ENCODE assay signal across 8 cellular contexts in genomic region chr11:67252831-67253239, GRCh38. TPM values are rescaled to one million over a fixed set of nuclear protein-coding genes. Genes with fewer than 3 reads are reported as not detected.
A peak's percentile ranks its signal among the peaks of the same experiment; 100 is the strongest.
DNase-seq lines count a peak whose midpoint lies in the region; ATAC-seq and FAIRE-seq lines count a peak whose summit lies in the region.

No MANE protein-coding gene starts in this region.

- no peak overlapping the region for H3K27ac ChIP-seq in CD8-positive, alpha-beta memory T cell (ENCODE audit: low read depth, low read length)

- peak; percentile 55 for ATAC-seq in left cardiac atrium
- peak; percentile 72 to 74 for ATAC-seq in stimulated activated naive B cell treated with anti-CD40 and anti-IgM and Interleukin-4, amounts not matched to agents 10 μg/mL and 1 μg/mL and 100 μg/mL, for 72 hours (replicated peaks)
- ATAC-seq in HG02571 (IDR thresholded peaks at IDR 0.05; ENCODE audit: unreplicated experiment): no peak

- peaks cover 13 to 58% (median 34%) of the 10 kb centered on the region in 3 donors for H3K4me1 Mint-ChIP-seq in CD8-positive, alpha-beta memory T cell
- H3K4me1 Mint-ChIP-seq in activated CD4-positive, alpha-beta memory T cell treated with anti-CD3 and anti-CD28 coated beads, Interleukin-2, amount 10 ng/mL, durations not matched to agents 7 days and 5 days: peaks cover 47% of the 10 kb centered on the region
- peaks cover 13 to 33% of the 10 kb centered on the region in 2 donors for H3K4me1 Mint-ChIP-seq in stimulated activated naive B cell treated with anti-CD40 and anti-IgM and Interleukin-4, amounts not matched to agents 10 μg/mL and 1 μg/mL and 100 μg/mL, for 72 hours

- H3K27me3 ChIP-seq in CD8-positive, alpha-beta memory T cell (ENCODE audit: insufficient read depth, low read length, poor library complexity, severe bottlenecking): no peaks in the 10 kb centered on the region

- H3K36me3 Mint-ChIP-seq in CD8-positive, alpha-beta memory T cell: peaks cover 19 to 95% (median 39%) of the 10 kb centered on the region in 3 donors
- H3K36me3 Mint-ChIP-seq in activated CD4-positive, alpha-beta memory T cell treated with anti-CD3 and anti-CD28 coated beads, Interleukin-2, amount 10 ng/mL, durations not matched to agents 7 days and 5 days (ENCODE audit: low read depth): peaks cover 90% of the 10 kb centered on the region
- H3K36me3 Mint-ChIP-seq in stimulated activated naive B cell treated with anti-CD40 and anti-IgM and Interleukin-4, amounts not matched to agents 10 μg/mL and 1 μg/mL and 100 μg/mL, for 72 hours: peaks cover 52 to 79% of the 10 kb centered on the region in 2 donors

- H3K36me3 ChIP-seq in CD8-positive, alpha-beta memory T cell (ENCODE audit: insufficient read depth, low read length): peaks cover 82% of the 10 kb centered on the region

- H3K4me1 ChIP-seq in CD8-positive, alpha-beta memory T cell (ENCODE audit: insufficient read depth, low read length): peaks cover 20% of the 10 kb centered on the region

- DNase-seq in CD8-positive, alpha-beta memory T cell: peak in 1 of 5 donors; percentile 46
- DNase-seq in HTR-8/SVneo (ENCODE audit: insufficient read length, low spot score) (no peak), left cardiac atrium (no peak), occipital lobe (lab: John Stamatoyannopoulos, UW) (no peak), T1000 (lab: John Stamatoyannopoulos, UW) (no peak)
- DNase-seq in activated CD4-positive, alpha-beta memory T cell treated with anti-CD3 and anti-CD28 coated beads, Interleukin-2, amount 10 ng/mL, durations not matched to agents 7 days and 5 days: peak; percentile 54
- DNase-seq in stimulated activated naive B cell treated with anti-CD40 and anti-IgM and Interleukin-4, amounts not matched to agents 10 μg/mL and 1 μg/mL and 100 μg/mL, for 72 hours: no peak

- H3K9me3 Mint-ChIP-seq in CD8-positive, alpha-beta memory T cell: no peaks in the 10 kb centered on the region
- no peaks in the 10 kb centered on the region for H3K9me3 Mint-ChIP-seq in activated CD4-positive, alpha-beta memory T cell treated with anti-CD3 and anti-CD28 coated beads, Interleukin-2, amount 10 ng/mL, durations not matched to agents 7 days and 5 days
- no peaks in the 10 kb centered on the region for H3K9me3 Mint-ChIP-seq in stimulated activated naive B cell treated with anti-CD40 and anti-IgM and Interleukin-4, amounts not matched to agents 10 μg/mL and 1 μg/mL and 100 μg/mL, for 72 hours

- POLR2A ChIA-PET in CD8-positive, alpha-beta memory T cell (lab: Charles Lee): interaction anchor here (1.5 to 3.0 kb wide), 2 partner anchors 13 to 25 kb away, joined by 4 to 15 read pairs; no protein-coding TSS in a partner anchor
- POLR2A ChIA-PET in activated CD4-positive, alpha-beta memory T cell treated with anti-CD3 and anti-CD28 coated beads, Interleukin-2, amount 10 ng/mL, durations not matched to agents 7 days and 5 days (lab: Charles Lee): interaction anchor here (0.9 to 5.8 kb wide), 10 partner anchors 9 to 156 kb away, joined by 3 to 66 read pairs (median 7); partner anchors contain the start of genes ANKRD13D, GRK2 and SSH3

- no peaks in the 10 kb centered on the region for H3K9me3 ChIP-seq in CD8-positive, alpha-beta memory T cell (ENCODE audit: low read length)

- intact Hi-C loops in left cardiac atrium (cut with DNase I): no loop called here

- CTCF ChIA-PET in CD8-positive, alpha-beta memory T cell (lab: Charles Lee): interaction anchor here (1.6 to 2.7 kb wide), 5 partner anchors 10 to 129 kb away, joined by 4 to 24 read pairs (median 8); partner anchors contain the start of gene POLD4
- CTCF ChIA-PET in activated CD4-positive, alpha-beta memory T cell treated with anti-CD3 and anti-CD28 coated beads, Interleukin-2, amount 10 ng/mL, durations not matched to agents 7 days and 5 days (lab: Charles Lee): interaction anchor here (0.7 to 6.3 kb wide), 17 partner anchors 10 to 138 kb away, joined by 3 to 61 read pairs (median 5); partner anchors contain the start of genes RAD9A and SSH3

- FAIRE-seq in HTR-8/SVneo (lab: Jason Lieb, UNC): peak; percentile 48

- H3K27me3 Mint-ChIP-seq in CD8-positive, alpha-beta memory T cell: peaks cover 0 to 4% of the 10 kb centered on the region in 2 donors
- H3K27me3 Mint-ChIP-seq in activated CD4-positive, alpha-beta memory T cell treated with anti-CD3 and anti-CD28 coated beads, Interleukin-2, amount 10 ng/mL, durations not matched to agents 7 days and 5 days: no peaks in the 10 kb centered on the region
- no peaks in the 10 kb centered on the region for H3K27me3 Mint-ChIP-seq in stimulated activated naive B cell treated with anti-CD40 and anti-IgM and Interleukin-4, amounts not matched to agents 10 μg/mL and 1 μg/mL and 100 μg/mL, for 72 hours

- H3K4me3 Mint-ChIP-seq in CD8-positive, alpha-beta memory T cell: peak overlapping the region in 1 of 7 donors; percentile 41
- no peak overlapping the region for H3K4me3 Mint-ChIP-seq in activated CD4-positive, alpha-beta memory T cell treated with anti-CD3 and anti-CD28 coated beads, Interleukin-2, amount 10 ng/mL, durations not matched to agents 7 days and 5 days
- H3K4me3 Mint-ChIP-seq in stimulated activated naive B cell treated with anti-CD40 and anti-IgM and Interleukin-4, amounts not matched to agents 10 μg/mL and 1 μg/mL and 100 μg/mL, for 72 hours: no peak overlapping the region

- H3K27ac Mint-ChIP-seq in CD8-positive, alpha-beta memory T cell: peak overlapping the region in 7 of 8 donors; percentile 11 to 76 (median 67)
- peak overlapping the region; percentile 81 for H3K27ac Mint-ChIP-seq in activated CD4-positive, alpha-beta memory T cell treated with anti-CD3 and anti-CD28 coated beads, Interleukin-2, amount 10 ng/mL, durations not matched to agents 7 days and 5 days
- peak overlapping the region; percentile 38 for H3K27ac Mint-ChIP-seq in stimulated activated naive B cell treated with anti-CD40 and anti-IgM and Interleukin-4, amounts not matched to agents 10 μg/mL and 1 μg/mL and 100 μg/mL, for 72 hours

- no peak overlapping the region for H3K4me3 ChIP-seq in CD8-positive, alpha-beta memory T cell (ENCODE audit: low read length)

RNA-seq across cellular contexts. Expression of gene GRK2, which starts 13.4 kb away (rescaled TPM):
- total RNA-seq in CD8-positive, alpha-beta memory T cell: 100 to 1,000 TPM; 237 to 246 TPM
- 69.9 TPM for polyA plus RNA-seq in CD8-positive, alpha-beta memory T cell
- 100 to 1,000 TPM; 333 to 338 TPM for total RNA-seq in activated CD4-positive, alpha-beta memory T cell treated with anti-CD3 and anti-CD28 coated beads, Interleukin-2, amount 10 ng/mL, durations not matched to agents 7 days and 5 days
- total RNA-seq in left cardiac atrium (10 to 100 TPM; 51.6 to 52.6 TPM), occipital lobe (44.9 TPM)

RNA-seq across cellular contexts. Expression of gene ANKRD13D, which starts 36.3 kb away (rescaled TPM):
- 10 to 100 TPM; 84.9 to 90.1 TPM for total RNA-seq in CD8-positive, alpha-beta memory T cell
- 23.9 TPM for polyA plus RNA-seq in CD8-positive, alpha-beta memory T cell
- 100 to 1,000 TPM; 157 to 163 TPM for total RNA-seq in activated CD4-positive, alpha-beta memory T cell treated with anti-CD3 and anti-CD28 coated beads, Interleukin-2, amount 10 ng/mL, durations not matched to agents 7 days and 5 days
- total RNA-seq in left cardiac atrium (10 to 100 TPM; 22.1 to 22.6 TPM), occipital lobe (49.4 TPM)

RNA-seq across cellular contexts. Expression of gene SSH3, which starts 50.5 kb away (rescaled TPM):
- total RNA-seq in CD8-positive, alpha-beta memory T cell: 10 to 100 TPM in 1 of 2 experiments, 1 to 10 TPM in 1; 8.4 to 10.6 TPM
- polyA plus RNA-seq in CD8-positive, alpha-beta memory T cell: 3.5 TPM
- 10 to 100 TPM; 15.4 to 19.0 TPM for total RNA-seq in activated CD4-positive, alpha-beta memory T cell treated with anti-CD3 and anti-CD28 coated beads, Interleukin-2, amount 10 ng/mL, durations not matched to agents 7 days and 5 days
- total RNA-seq in left cardiac atrium (10 to 100 TPM; 18.1 to 22.2 TPM), occipital lobe (2.0 TPM)
